9 cellular contexts compared by ENCODE assay signal in the genomic region with DNA sequence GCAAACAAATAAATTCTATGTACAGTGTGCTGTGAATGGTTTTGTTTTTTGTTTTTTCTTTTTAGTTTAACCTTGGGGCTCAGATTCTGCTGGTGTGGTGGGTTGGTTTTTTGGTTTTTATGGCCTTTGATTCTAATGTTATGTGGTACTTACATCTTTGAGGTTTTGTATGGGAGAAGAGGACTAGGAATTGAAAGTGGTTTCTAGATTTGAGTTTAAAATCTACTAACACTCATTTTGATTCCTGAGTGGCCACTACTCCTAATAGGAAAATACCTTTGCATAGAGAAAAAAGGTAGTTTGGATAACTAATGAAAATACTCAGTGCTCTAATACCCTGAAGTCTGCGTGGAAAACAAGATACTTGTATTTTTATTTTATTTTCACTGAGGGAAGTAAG.
DNase-seq lines count a peak whose midpoint lies in the region; ATAC-seq, FAIRE-seq and TF ChIP-seq lines count a peak whose summit lies in the region.
"Had no signal": no experiment of that assay in that cellular context is flagged by ENCODE, and none has a peak within 500 bp of the region (broad histone marks: within the 10 kb centered on the region; RNA-seq: fewer than 3 reads in every experiment).

No MANE protein-coding gene starts in this region.

- peaks cover 3% of the 10 kb centered on the region; the same call in 1 of the 2 replicates for H3F3A ChIP-seq in Loucy (ENCODE audit: low read depth)

- TF ChIP-seq CTCF in CD14-positive monocyte (IDR thresholded peaks at IDR 0.05) (no peak), Loucy (conservative IDR thresholded peaks at IDR 0.05; ENCODE audit: low read length) (no peak), nephron progenitor cell (IDR thresholded peaks at IDR 0.05) (no peak)

- no peaks in the 10 kb centered on the region for H3K9me3 ChIP-seq in Loucy (ENCODE audit: insufficient read depth, low read depth, low read length)

- H3K4me3 ChIP-seq in Loucy (ENCODE audit: low read length, poor library complexity, severe bottlenecking), result peak overlapping the region; percentile 90

- H3K4me1 ChIP-seq in Loucy (ENCODE audit: insufficient read depth, low read length, poor library complexity, severe bottlenecking), result peaks cover 53% of the 10 kb centered on the region

- H3K4me3 Mint-ChIP-seq in CD14-positive monocyte (peak overlapping the region; percentile 89), nephron progenitor cell (peak overlapping the region; percentile 97)
- peak overlapping the region; percentile 96 for H3K4me3 Mint-ChIP-seq in dendritic cell treated with granulocyte-macrophage colony-stimulating factor and Interleukin-4, amounts not matched to agents 40 ng/mL and 50 ng/mL, for 4 days

- H2AFZ ChIP-seq in Loucy (ENCODE audit: low read length), result no peak overlapping the region

- peak overlapping the region; percentile 90 for H3K4me2 ChIP-seq in Loucy (ENCODE audit: low read depth, low read length, poor library complexity, severe bottlenecking)

- H3K9me3 Mint-ChIP-seq in CD14-positive monocyte (no peaks in the 10 kb centered on the region), nephron progenitor cell (no peaks in the 10 kb centered on the region)
- no peaks in the 10 kb centered on the region for H3K9me3 Mint-ChIP-seq in dendritic cell treated with granulocyte-macrophage colony-stimulating factor and Interleukin-4, amounts not matched to agents 40 ng/mL and 50 ng/mL, for 4 days

- H3K9me2 ChIP-seq in Loucy (replicated peaks; ENCODE audit: low read depth, low read length), result no peaks in the 10 kb centered on the region

- intact Hi-C loops in CD14-positive monocyte (cut with micrococcal nuclease), result loop anchor here in 1 of 2 donors (5.0 kb wide), 3 partner anchors 128 to 392 kb away; no protein-coding TSS in a partner anchor
- intact Hi-C loops in dendritic cell treated with granulocyte-macrophage colony-stimulating factor and Interleukin-4, amounts not matched to agents 40 ng/mL and 50 ng/mL, for 4 days (cut with micrococcal nuclease), result loop anchor here (5.0 to 10.0 kb wide), 4 partner anchors 120 to 328 kb away; a partner anchor contains a TSS

- peaks cover 0 to 2% (median 0%) of the 10 kb centered on the region in 3 donors for H3K27me3 Mint-ChIP-seq in CD14-positive monocyte (ENCODE audit: low read depth in 3 of 3)
- no peaks in the 10 kb centered on the region for H3K27me3 Mint-ChIP-seq in dendritic cell treated with granulocyte-macrophage colony-stimulating factor and Interleukin-4, amounts not matched to agents 40 ng/mL and 50 ng/mL, for 4 days
- H3K27me3 Mint-ChIP-seq in nephron progenitor cell (ENCODE audit: low read depth, poor library complexity), result no peaks in the 10 kb centered on the region

- peaks cover 39% of the 10 kb centered on the region for H3K79me2 ChIP-seq in Loucy (ENCODE audit: insufficient read depth, low read length)

- no peak for FAIRE-seq in HTR-8/SVneo (lab: Jason Lieb, UNC)
- FAIRE-seq: bronchial epithelial cell had no signal

- peak overlapping the region; percentile 97 for H3K9ac ChIP-seq in Loucy (ENCODE audit: low read depth, low read length, poor library complexity, severe bottlenecking)

- no peak for DNase-seq in CD14-positive monocyte (ENCODE audit: low spot score)
- DNase-seq in nephron progenitor cell, result no peak
- DNase-seq in T1000 (lab: John Stamatoyannopoulos, UW), result no peak
- no peak for DNase-seq in HTR-8/SVneo (ENCODE audit: insufficient read length, low spot score)
- DNase-seq in NCI-H748 treated with DMSO at 0.1 percent for 48 hours (lab: John Stamatoyannopoulos, UW), result no peak

- H4K20me1 ChIP-seq in Loucy (ENCODE audit: insufficient read depth, low read length, poor library complexity, severe bottlenecking), result peaks cover 32% of the 10 kb centered on the region

- H3K36me3 Mint-ChIP-seq in CD14-positive monocyte, result peaks cover 0 to 2% of the 10 kb centered on the region in 2 donors
- H3K36me3 Mint-ChIP-seq in dendritic cell treated with granulocyte-macrophage colony-stimulating factor and Interleukin-4, amounts not matched to agents 40 ng/mL and 50 ng/mL, for 4 days (ENCODE audit: low read depth), result peaks cover 30% of the 10 kb centered on the region
- H3K36me3 Mint-ChIP-seq in nephron progenitor cell (ENCODE audit: low read depth), result peaks cover 29% of the 10 kb centered on the region

- H3K4me1 Mint-ChIP-seq in CD14-positive monocyte (peaks cover 37% of the 10 kb centered on the region), nephron progenitor cell (peaks cover 38% of the 10 kb centered on the region)
- H3K4me1 Mint-ChIP-seq in dendritic cell treated with granulocyte-macrophage colony-stimulating factor and Interleukin-4, amounts not matched to agents 40 ng/mL and 50 ng/mL, for 4 days (ENCODE audit: low read depth), result peaks cover 30% of the 10 kb centered on the region

- no peaks in the 10 kb centered on the region for H3K36me3 ChIP-seq in Loucy (ENCODE audit: insufficient read depth, low read length)

- ATAC-seq in HG03039 (IDR thresholded peaks at IDR 0.05; ENCODE audit: unreplicated experiment), result no peak

- H3K27ac Mint-ChIP-seq in CD14-positive monocyte, result peak overlapping the region; percentile 96 to 100 (median 99)
- H3K27ac Mint-ChIP-seq in dendritic cell treated with granulocyte-macrophage colony-stimulating factor and Interleukin-4, amounts not matched to agents 40 ng/mL and 50 ng/mL, for 4 days, result peak overlapping the region; percentile 100
- peak overlapping the region; percentile 96 for H3K27ac Mint-ChIP-seq in nephron progenitor cell

- no peaks in the 10 kb centered on the region for H3K27me3 ChIP-seq in Loucy (ENCODE audit: insufficient read depth, low read length, poor library complexity, severe bottlenecking)
